In the genomic region with DNA sequence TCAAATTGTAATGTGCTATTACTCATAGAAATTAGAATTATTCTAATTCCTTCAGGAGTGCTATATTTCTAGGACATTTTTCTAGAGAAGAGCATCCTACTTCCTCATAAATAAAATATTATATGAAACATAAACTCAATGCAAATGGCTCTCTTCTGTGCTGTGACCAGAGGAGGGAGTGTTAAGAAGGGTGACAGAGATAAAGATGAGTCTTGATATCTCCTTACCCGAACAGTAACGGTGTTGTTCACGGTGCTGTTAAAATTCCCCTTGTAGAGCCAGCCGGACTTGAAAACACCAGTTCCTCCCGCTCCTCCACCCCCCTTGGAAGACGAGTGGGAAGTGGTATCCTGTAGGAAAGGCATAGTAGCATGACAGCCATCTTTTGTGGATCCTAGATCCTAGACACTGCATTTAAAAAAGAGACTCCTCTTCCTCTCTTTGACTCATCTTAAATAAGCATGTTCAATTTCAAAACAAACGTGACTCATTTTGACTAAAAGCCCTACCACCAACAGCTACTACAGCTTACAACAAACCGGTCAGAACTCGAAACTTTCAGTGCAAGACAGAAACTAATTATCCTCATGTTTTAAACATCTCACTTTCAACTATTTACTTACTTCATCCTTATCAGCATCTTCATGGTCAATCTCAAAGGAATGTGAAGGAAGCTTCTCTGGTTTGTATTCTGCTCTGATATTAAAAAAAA, we compare ENCODE assay signal across 8 cellular contexts.
A peak's percentile ranks its signal among the peaks of the same experiment; 100 is the strongest.
DNase-seq lines count a peak whose midpoint lies in the region; ATAC-seq, FAIRE-seq and TF ChIP-seq lines count a peak whose summit lies in the region.

No MANE protein-coding gene starts in this region.

- H3K27ac Mint-ChIP-seq in endodermal cell: no peak overlapping the region

- POLR2A ChIA-PET in Panc1 (lab: Charles Lee): no interaction called here

- ATAC-seq in GM18511 (IDR thresholded peaks at IDR 0.05; ENCODE audit: unreplicated experiment) (peak; percentile 87), HG02642 (IDR thresholded peaks at IDR 0.05; ENCODE audit: poor library complexity, unreplicated experiment) (peak; percentile 89), Panc1 (no peak)

- TF ChIP-seq CTCF in Panc1 (IDR thresholded peaks at IDR 0.05): 0 out of 2 replicates have a peak, but pooled peaks have one; percentile 10
- no peak for TF ChIP-seq CTCF in endodermal cell (conservative IDR thresholded peaks at IDR 0.05)
- TF ChIP-seq CTCF in left ventricle myocardium inferior (IDR thresholded peaks at IDR 0.05; ENCODE audit: borderline replicate concordance): no peak

- H3K27me3 ChIP-seq in Panc1 (ENCODE audit: control insufficient read depth, insufficient read depth, low read length) (no peaks in the 10 kb centered on the region), endodermal cell (ENCODE audit: control insufficient read depth, insufficient read depth, low read length, poor library complexity, severe bottlenecking) (no peaks in the 10 kb centered on the region), left ventricle myocardium inferior (ENCODE audit: low read depth) (no peaks in the 10 kb centered on the region)

- CTCF ChIA-PET in Panc1 (lab: Charles Lee): no interaction called here

- H3K9me3 ChIP-seq in Panc1 (ENCODE audit: control insufficient read depth, insufficient read depth, low read depth, low read length) (no peaks in the 10 kb centered on the region), endodermal cell (ENCODE audit: control insufficient read depth, low read length) (no peaks in the 10 kb centered on the region), left ventricle myocardium inferior (replicated peaks) (no peaks in the 10 kb centered on the region)

- intact Hi-C loops in Panc1 (cut with micrococcal nuclease; ENCODE audit: unreplicated experiment) (no loop called here), left ventricle myocardium inferior (cut with micrococcal nuclease) (no loop called here)

- H3K4me3 ChIP-seq in Panc1 (ENCODE audit: low read depth in 2 of 2, low read length in 2 of 2) (no peak overlapping the region), endodermal cell (ENCODE audit: low read length) (no peak overlapping the region), left ventricle myocardium inferior (no peak overlapping the region)

- H3K36me3 ChIP-seq in Panc1 (ENCODE audit: control insufficient read depth, insufficient read depth, low read length) (no peaks in the 10 kb centered on the region), endodermal cell (ENCODE audit: control insufficient read depth, insufficient read depth, low read length) (no peaks in the 10 kb centered on the region), left ventricle myocardium inferior (no peaks in the 10 kb centered on the region)

- BruUV-seq in Panc1 (replicated peaks; lab: Mats Ljungman, UMichigan): no TSS peak

- H3K4me1 ChIP-seq in Panc1 (ENCODE audit: control insufficient read depth, insufficient read depth, low read length): no peaks in the 10 kb centered on the region
- no peaks in the 10 kb centered on the region for H3K4me1 ChIP-seq in endodermal cell (ENCODE audit: control insufficient read depth, insufficient read depth, low read length)
- no peaks in the 10 kb centered on the region for H3K4me1 ChIP-seq in left ventricle myocardium inferior

- H3K9ac ChIP-seq in endodermal cell (ENCODE audit: extremely low read depth, low read length, poor library complexity, severe bottlenecking): no peak overlapping the region

- WGBS in endodermal cell (ENCODE audit: insufficient coverage in 1 of 2, insufficient read length in 1 of 2), 2 experiments: 92 to 100% methylated on average over 7 to 9 of the region's 9 CpGs

- no peaks in the 10 kb centered on the region for H3K36me3 Mint-ChIP-seq in endodermal cell (ENCODE audit: low read depth)

- no peaks in the 10 kb centered on the region for H3K9me3 Mint-ChIP-seq in endodermal cell

- DNase-seq in Panc1 (ENCODE audit: low read depth, low spot score) (no peak), hepatic stellate cell (ENCODE audit: low spot score) (peak; percentile 29), endodermal cell (no peak), frontal cortex (ENCODE audit: low spot score in 2 of 2) (no peak), left ventricle myocardium inferior (no peak)
- DNase-seq in stimulated activated CD4-positive, alpha-beta T cell treated with anti-CD3 and anti-CD28 coated beads, Interleukin-1b, Interleukin-23, amount 100 ng/mL, for 48 hours: no peak

- H3K27ac ChIP-seq in Panc1 (ENCODE audit: low read length) (no peak overlapping the region), endodermal cell (ENCODE audit: low read depth, low read length) (no peak overlapping the region), left ventricle myocardium inferior (replicated peaks) (no peak overlapping the region)

- H3K27me3 Mint-ChIP-seq in endodermal cell (ENCODE audit: insufficient read depth): no peaks in the 10 kb centered on the region

- no peak for FAIRE-seq in frontal cortex (lab: Jason Lieb, UNC)

- no peaks in the 10 kb centered on the region for H3K4me1 Mint-ChIP-seq in endodermal cell

- no peak overlapping the region for H3K4me3 Mint-ChIP-seq in endodermal cell

- in situ Hi-C loops in Panc1 (cut with HindIII; ENCODE audit: low pct_unique_long_range_greater_than_20kb, low sequenced_read_pairs): no loop called here
